27 cellular contexts compared by ENCODE assay signal in genomic region chr10:121710971-121711370, GRCh38.
"Had no signal": no experiment of that assay in that cellular context is flagged by ENCODE, and none has a peak within 500 bp of the region (broad histone marks: within the 10 kb centered on the region; RNA-seq: fewer than 3 reads in every experiment).

No MANE protein-coding gene starts in this region.

- H3K9me3 ChIP-seq: adrenal gland, breast epithelium, MG63 had no signal

- ATAC-seq: activated CD8-positive, alpha-beta T cell treated with anti-CD3 and anti-CD28 coated beads for 36 hours; activated T-cell treated with anti-CD3 and anti-CD28 coated beads, Interleukin-2, amount 50 U/mL, for 72 hours; PC-3 had no signal

- H3K4me3 ChIP-seq: adrenal gland, breast epithelium, MG63 had no signal

- H3K9me3 Mint-ChIP-seq: activated CD8-positive, alpha-beta T cell treated with anti-CD3 and anti-CD28 coated beads for 36 hours; activated naive CD8-positive, alpha-beta T cell treated with anti-CD3 and anti-CD28 coated beads, Interleukin-2, amount 10 ng/mL, durations not matched to agents 7 days and 5 days; activated T-cell treated with anti-CD3 and anti-CD28 coated beads, Interleukin-2, amount 50 U/mL, for 72 hours; activated T-helper 2 cell treated with anti-CD3 and anti-CD28 coated beads, Interferon-gamma antibody, Interleukin-2, Interleukin-4, amounts not matched to agents 10 μg/mL and 5 μg/mL and 100 μg/mL, durations not matched to agents 14 hours and 24 hours and 36 hours had no signal

- H3K36me3 ChIP-seq: adrenal gland, breast epithelium, MG63, WERI-Rb-1 had no signal

- H3K27ac Mint-ChIP-seq: activated CD8-positive, alpha-beta T cell treated with anti-CD3 and anti-CD28 coated beads for 36 hours; activated naive CD8-positive, alpha-beta T cell treated with anti-CD3 and anti-CD28 coated beads, Interleukin-2, amount 10 ng/mL, durations not matched to agents 7 days and 5 days; activated T-cell treated with anti-CD3 and anti-CD28 coated beads, Interleukin-2, amount 50 U/mL, for 72 hours; activated T-helper 2 cell treated with anti-CD3 and anti-CD28 coated beads, Interferon-gamma antibody, Interleukin-2, Interleukin-4, amounts not matched to agents 10 μg/mL and 5 μg/mL and 100 μg/mL, durations not matched to agents 14 hours and 24 hours and 36 hours; IgD-negative memory B cell had no signal

- H3K36me3 Mint-ChIP-seq: activated naive CD8-positive, alpha-beta T cell treated with anti-CD3 and anti-CD28 coated beads, Interleukin-2, amount 10 ng/mL, durations not matched to agents 7 days and 5 days; IgD-negative memory B cell had no signal

- DNase-seq: activated CD4-positive, alpha-beta T cell treated with anti-CD3 and anti-CD28 coated beads for 4 hours; activated CD8-positive, alpha-beta memory T cell treated with anti-CD3 and anti-CD28 coated beads, Interleukin-2, amount 50 U/mL, for 4 hours; activated CD8-positive, alpha-beta T cell treated with anti-CD3 and anti-CD28 coated beads for 36 hours; activated gamma-delta T cell treated with Interleukin-2 at 50 U/mL for 16 hours; activated naive CD4-positive, alpha-beta T cell treated with anti-CD3 and anti-CD28 coated beads, Interleukin-2, amount 50 U/mL, for 16 hours; activated naive CD8-positive, alpha-beta T cell treated with anti-CD3 and anti-CD28 coated beads, Interleukin-2, amount 10 ng/mL, durations not matched to agents 7 days and 5 days; activated T-cell treated with anti-CD3 and anti-CD28 coated beads, Interleukin-2, amount 50 U/mL, for 72 hours; adrenal gland; anterior cingulate cortex; central memory CD4-positive, alpha-beta T cell; KG1; MG63; MV-4-11; NCI-H1092 treated with DMSO at 0.1 percent for 48 hours; NCI-H1417 treated with DMSO at 0.1 percent for 48 hours; NCI-H1694; NCI-H2029; NCI-H2107; NCI-H446; NCI-H524; PC-3; SHP77 treated with DMSO at 0.1 percent for 48 hours; T-helper 1 cell; WERI-Rb-1 had no signal

- H3K4me3 Mint-ChIP-seq: activated CD8-positive, alpha-beta T cell treated with anti-CD3 and anti-CD28 coated beads for 36 hours; activated naive CD8-positive, alpha-beta T cell treated with anti-CD3 and anti-CD28 coated beads, Interleukin-2, amount 10 ng/mL, durations not matched to agents 7 days and 5 days; activated T-cell treated with anti-CD3 and anti-CD28 coated beads, Interleukin-2, amount 50 U/mL, for 72 hours; IgD-negative memory B cell had no signal

- H3K27ac ChIP-seq: adrenal gland, WERI-Rb-1 had no signal

- H3K4me1 Mint-ChIP-seq: activated naive CD8-positive, alpha-beta T cell treated with anti-CD3 and anti-CD28 coated beads, Interleukin-2, amount 10 ng/mL, durations not matched to agents 7 days and 5 days; IgD-negative memory B cell had no signal

- H3K27me3 ChIP-seq: breast epithelium, MG63 had no signal

- H3K4me1 ChIP-seq: adrenal gland, breast epithelium had no signal
